1 cellular context compared by ENCODE assay signal in the genomic region with DNA sequence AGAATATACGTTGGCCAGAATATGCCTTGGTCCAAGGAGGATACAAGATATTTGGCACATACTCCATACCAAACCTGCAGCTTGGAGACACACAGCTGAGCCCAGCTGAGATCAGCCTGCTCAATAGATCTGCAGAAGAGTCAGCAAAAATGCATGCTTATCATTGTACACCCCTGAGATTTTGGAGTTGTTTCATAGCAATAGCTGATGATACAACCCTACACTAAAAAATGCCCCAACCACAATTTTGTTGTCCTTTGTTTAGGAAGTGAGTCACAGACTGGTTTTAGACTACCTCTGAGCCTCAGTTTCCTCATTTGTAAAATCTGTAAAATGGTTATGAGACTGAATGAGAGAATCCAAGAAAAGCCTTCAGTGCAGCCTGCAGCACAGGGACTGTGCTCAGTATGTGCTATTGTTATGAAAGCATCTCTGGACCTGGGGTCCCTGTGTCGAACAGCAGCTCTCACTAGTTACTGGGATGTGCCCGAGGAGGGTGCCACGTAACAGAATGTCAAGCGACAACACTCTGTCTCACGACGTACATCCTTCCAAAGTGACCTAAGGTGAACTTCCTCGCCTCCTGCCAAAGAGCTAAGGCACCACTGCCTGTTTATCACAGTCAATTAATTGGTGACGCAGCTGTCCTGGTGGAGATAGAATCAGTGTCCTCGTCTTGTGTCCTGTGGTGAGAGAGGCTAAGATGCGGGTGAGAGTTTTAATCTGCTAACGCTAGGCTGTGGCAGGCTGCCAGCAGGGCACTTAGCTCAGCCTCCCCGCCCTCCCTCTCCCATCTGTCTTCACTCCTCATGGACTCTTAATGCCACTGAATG.
A peak's percentile ranks its signal among the peaks of the same experiment; 100 is the strongest.
TF ChIP-seq lines count a peak whose summit lies in the region.

No MANE protein-coding gene starts in this region.

TF ChIP-seq in HEK293, 187 proteins besides CTCF, POLR2A, EP300 and RAD21 (continued from another document and continues in another):
- TF ChIP-seq, protein P1, sequence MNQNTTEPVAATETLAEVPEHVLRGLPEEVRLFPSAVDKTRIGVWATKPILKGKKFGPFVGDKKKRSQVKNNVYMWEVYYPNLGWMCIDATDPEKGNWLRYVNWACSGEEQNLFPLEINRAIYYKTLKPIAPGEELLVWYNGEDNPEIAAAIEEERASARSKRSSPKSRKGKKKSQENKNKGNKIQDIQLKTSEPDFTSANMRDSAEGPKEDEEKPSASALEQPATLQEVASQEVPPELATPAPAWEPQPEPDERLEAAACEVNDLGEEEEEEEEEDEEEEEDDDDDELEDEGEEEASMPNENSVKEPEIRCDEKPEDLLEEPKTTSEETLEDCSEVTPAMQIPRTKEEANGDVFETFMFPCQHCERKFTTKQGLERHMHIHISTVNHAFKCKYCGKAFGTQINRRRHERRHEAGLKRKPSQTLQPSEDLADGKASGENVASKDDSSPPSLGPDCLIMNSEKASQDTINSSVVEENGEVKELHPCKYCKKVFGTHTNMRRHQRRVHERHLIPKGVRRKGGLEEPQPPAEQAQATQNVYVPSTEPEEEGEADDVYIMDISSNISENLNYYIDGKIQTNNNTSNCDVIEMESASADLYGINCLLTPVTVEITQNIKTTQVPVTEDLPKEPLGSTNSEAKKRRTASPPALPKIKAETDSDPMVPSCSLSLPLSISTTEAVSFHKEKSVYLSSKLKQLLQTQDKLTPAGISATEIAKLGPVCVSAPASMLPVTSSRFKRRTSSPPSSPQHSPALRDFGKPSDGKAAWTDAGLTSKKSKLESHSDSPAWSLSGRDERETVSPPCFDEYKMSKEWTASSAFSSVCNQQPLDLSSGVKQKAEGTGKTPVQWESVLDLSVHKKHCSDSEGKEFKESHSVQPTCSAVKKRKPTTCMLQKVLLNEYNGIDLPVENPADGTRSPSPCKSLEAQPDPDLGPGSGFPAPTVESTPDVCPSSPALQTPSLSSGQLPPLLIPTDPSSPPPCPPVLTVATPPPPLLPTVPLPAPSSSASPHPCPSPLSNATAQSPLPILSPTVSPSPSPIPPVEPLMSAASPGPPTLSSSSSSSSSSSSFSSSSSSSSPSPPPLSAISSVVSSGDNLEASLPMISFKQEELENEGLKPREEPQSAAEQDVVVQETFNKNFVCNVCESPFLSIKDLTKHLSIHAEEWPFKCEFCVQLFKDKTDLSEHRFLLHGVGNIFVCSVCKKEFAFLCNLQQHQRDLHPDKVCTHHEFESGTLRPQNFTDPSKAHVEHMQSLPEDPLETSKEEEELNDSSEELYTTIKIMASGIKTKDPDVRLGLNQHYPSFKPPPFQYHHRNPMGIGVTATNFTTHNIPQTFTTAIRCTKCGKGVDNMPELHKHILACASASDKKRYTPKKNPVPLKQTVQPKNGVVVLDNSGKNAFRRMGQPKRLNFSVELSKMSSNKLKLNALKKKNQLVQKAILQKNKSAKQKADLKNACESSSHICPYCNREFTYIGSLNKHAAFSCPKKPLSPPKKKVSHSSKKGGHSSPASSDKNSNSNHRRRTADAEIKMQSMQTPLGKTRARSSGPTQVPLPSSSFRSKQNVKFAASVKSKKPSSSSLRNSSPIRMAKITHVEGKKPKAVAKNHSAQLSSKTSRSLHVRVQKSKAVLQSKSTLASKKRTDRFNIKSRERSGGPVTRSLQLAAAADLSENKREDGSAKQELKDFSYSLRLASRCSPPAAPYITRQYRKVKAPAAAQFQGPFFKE (tag by site-specific recombination; IDR thresholded peaks at IDR 0.05; ENCODE audit: borderline replicate concordance): no peak
- TF ChIP-seq, protein P2, sequence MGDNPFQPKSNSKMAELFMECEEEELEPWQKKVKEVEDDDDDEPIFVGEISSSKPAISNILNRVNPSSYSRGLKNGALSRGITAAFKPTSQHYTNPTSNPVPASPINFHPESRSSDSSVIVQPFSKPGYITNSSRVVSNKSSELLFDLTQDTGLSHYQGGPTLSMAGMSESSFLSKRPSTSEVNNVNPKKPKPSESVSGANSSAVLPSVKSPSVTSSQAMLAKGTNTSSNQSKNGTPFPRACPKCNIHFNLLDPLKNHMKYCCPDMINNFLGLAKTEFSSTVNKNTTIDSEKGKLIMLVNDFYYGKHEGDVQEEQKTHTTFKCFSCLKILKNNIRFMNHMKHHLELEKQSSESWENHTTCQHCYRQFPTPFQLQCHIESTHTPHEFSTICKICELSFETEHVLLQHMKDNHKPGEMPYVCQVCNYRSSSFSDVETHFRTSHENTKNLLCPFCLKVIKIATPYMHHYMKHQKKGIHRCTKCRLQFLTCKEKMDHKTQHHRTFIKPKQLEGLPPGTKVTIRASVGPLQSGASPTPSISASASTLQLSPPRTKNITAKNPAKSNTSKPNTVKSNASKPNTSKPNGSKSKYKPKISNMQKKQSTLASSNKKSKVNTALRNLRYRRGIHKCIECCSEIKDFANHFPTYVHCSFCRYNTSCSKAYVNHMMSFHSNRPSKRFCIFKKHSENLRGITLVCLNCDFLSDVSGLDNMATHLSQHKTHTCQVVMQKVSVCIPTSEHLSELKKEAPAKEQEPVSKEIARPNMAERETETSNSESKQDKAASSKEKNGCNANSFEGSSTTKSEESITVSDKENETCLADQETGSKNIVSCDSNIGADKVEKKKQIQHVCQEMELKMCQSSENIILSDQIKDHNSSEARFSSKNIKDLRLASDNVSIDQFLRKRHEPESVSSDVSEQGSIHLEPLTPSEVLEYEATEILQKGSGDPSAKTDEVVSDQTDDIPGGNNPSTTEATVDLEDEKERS (tag by site-specific recombination; IDR thresholded peaks at IDR 0.05): no peak
- no peak for TF ChIP-seq ZNF560 (tag by site-specific recombination; IDR thresholded peaks at IDR 0.05; ENCODE audit: borderline replicate concordance)
- TF ChIP-seq ZNF433 (tag by site-specific recombination; IDR thresholded peaks at IDR 0.05; ENCODE audit: low read depth): no peak
- TF ChIP-seq ZNF239 (tag by site-specific recombination; IDR thresholded peaks at IDR 0.05): no peak
- TF ChIP-seq ZFP37 (tag by site-specific recombination; IDR thresholded peaks at IDR 0.05): 0 out of 2 replicates have a peak, but pooled peaks have one; percentile 32
- TF ChIP-seq HOXC10 (CRISPR knock-in tag; IDR thresholded peaks at IDR 0.05): no peak
- TF ChIP-seq, protein P3, sequence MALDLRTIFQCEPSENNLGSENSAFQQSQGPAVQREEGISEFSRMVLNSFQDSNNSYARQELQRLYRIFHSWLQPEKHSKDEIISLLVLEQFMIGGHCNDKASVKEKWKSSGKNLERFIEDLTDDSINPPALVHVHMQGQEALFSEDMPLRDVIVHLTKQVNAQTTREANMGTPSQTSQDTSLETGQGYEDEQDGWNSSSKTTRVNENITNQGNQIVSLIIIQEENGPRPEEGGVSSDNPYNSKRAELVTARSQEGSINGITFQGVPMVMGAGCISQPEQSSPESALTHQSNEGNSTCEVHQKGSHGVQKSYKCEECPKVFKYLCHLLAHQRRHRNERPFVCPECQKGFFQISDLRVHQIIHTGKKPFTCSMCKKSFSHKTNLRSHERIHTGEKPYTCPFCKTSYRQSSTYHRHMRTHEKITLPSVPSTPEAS (tag by site-specific recombination; IDR thresholded peaks at IDR 0.05): no peak
- no peak for TF ChIP-seq ZNF426 (tag by site-specific recombination; IDR thresholded peaks at IDR 0.05)
- no peak for TF ChIP-seq ZNF416 (tag by site-specific recombination; IDR thresholded peaks at IDR 0.05)
- TF ChIP-seq ZNF112 (tag by site-specific recombination; IDR thresholded peaks at IDR 0.05): no peak
- TF ChIP-seq ZNF76 (tag by site-specific recombination; IDR thresholded peaks at IDR 0.05; ENCODE audit: borderline replicate concordance, low read depth): peak; percentile 21; the same call in 1 of the 2 replicates
- TF ChIP-seq ZNF701 (tag by site-specific recombination; IDR thresholded peaks at IDR 0.05): no peak
- no peak for TF ChIP-seq ZNF23 (tag by site-specific recombination; IDR thresholded peaks at IDR 0.05; ENCODE audit: borderline replicate concordance)
- TF ChIP-seq, protein P4, sequence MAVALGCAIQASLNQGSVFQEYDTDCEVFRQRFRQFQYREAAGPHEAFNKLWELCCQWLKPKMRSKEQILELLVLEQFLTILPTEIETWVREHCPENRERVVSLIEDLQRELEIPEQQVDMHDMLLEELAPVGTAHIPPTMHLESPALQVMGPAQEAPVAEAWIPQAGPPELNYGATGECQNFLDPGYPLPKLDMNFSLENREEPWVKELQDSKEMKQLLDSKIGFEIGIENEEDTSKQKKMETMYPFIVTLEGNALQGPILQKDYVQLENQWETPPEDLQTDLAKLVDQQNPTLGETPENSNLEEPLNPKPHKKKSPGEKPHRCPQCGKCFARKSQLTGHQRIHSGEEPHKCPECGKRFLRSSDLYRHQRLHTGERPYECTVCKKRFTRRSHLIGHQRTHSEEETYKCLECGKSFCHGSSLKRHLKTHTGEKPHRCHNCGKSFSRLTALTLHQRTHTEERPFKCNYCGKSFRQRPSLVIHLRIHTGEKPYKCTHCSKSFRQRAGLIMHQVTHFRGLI (tag by site-specific recombination; IDR thresholded peaks at IDR 0.05): no peak
- no peak for TF ChIP-seq ZNF354C (tag by site-specific recombination; IDR thresholded peaks at IDR 0.05; ENCODE audit: borderline replicate concordance, low read depth)
- TF ChIP-seq ZXDB (tag by site-specific recombination; IDR thresholded peaks at IDR 0.05): no peak; the same call in 1 of the 2 replicates
- no peak for TF ChIP-seq MEIS1 (CRISPR knock-in tag; IDR thresholded peaks at IDR 0.05; ENCODE audit: borderline replicate concordance)
- peak; percentile 32; the same call in 1 of the 2 replicates for TF ChIP-seq ZNF561 (tag by site-specific recombination; IDR thresholded peaks at IDR 0.05; ENCODE audit: borderline replicate concordance)
- no peak for TF ChIP-seq YY2 (tag by site-specific recombination; IDR thresholded peaks at IDR 0.05)
- TF ChIP-seq ZNF184 (tag by site-specific recombination; IDR thresholded peaks at IDR 0.05): no peak
- TF ChIP-seq OSR2 (tag by site-specific recombination; IDR thresholded peaks at IDR 0.05): peak; percentile 95
- TF ChIP-seq ZNF664 (tag by site-specific recombination; IDR thresholded peaks at IDR 0.05): no peak
- TF ChIP-seq SP2 (tag by site-specific recombination; IDR thresholded peaks at IDR 0.05): no peak
- peak; percentile 80 for TF ChIP-seq ZNF600 (tag by site-specific recombination; IDR thresholded peaks at IDR 0.05)
- TF ChIP-seq, protein P5, sequence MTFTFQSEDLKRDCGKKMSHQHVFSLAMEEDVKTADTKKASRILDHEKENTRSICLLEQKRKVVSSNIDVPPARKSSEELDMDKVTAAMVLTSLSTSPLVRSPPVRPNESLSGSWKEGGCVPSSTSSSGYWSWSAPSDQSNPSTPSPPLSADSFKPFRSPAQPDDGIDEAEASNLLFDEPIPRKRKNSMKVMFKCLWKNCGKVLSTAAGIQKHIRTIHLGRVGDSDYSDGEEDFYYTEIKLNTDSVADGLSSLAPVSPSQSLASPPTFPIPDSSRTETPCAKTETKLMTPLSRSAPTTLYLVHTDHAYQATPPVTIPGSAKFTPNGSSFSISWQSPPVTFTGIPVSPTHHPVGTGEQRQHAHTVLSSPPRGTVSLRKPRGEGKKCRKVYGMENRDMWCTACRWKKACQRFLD (tag by site-specific recombination; IDR thresholded peaks at IDR 0.05): no peak
- TF ChIP-seq BCL11B (tag by site-specific recombination; IDR thresholded peaks at IDR 0.05; ENCODE audit: low read depth): no peak
- peak; percentile 81 for TF ChIP-seq TRIM28 (IDR thresholded peaks at IDR 0.05; ENCODE audit: borderline replicate concordance, low read length)
- TF ChIP-seq ZNF48 (tag by site-specific recombination; IDR thresholded peaks at IDR 0.05): no peak
- peak; percentile 81 for TF ChIP-seq ZBTB17 (tag by site-specific recombination; IDR thresholded peaks at IDR 0.05)
- no peak for TF ChIP-seq ZNF146 (tag by site-specific recombination; IDR thresholded peaks at IDR 0.05)
- no peak for TF ChIP-seq ZNF530 (tag by site-specific recombination; IDR thresholded peaks at IDR 0.05; ENCODE audit: low read depth)
- TF ChIP-seq HOXD13 (CRISPR knock-in tag; IDR thresholded peaks at IDR 0.05; ENCODE audit: borderline replicate concordance): no peak
- TF ChIP-seq GFI1B (tag by site-specific recombination; IDR thresholded peaks at IDR 0.05): peak; percentile 73
- no peak for TF ChIP-seq ZNF521 (tag by site-specific recombination; IDR thresholded peaks at IDR 0.05)
- TF ChIP-seq, protein P6, sequence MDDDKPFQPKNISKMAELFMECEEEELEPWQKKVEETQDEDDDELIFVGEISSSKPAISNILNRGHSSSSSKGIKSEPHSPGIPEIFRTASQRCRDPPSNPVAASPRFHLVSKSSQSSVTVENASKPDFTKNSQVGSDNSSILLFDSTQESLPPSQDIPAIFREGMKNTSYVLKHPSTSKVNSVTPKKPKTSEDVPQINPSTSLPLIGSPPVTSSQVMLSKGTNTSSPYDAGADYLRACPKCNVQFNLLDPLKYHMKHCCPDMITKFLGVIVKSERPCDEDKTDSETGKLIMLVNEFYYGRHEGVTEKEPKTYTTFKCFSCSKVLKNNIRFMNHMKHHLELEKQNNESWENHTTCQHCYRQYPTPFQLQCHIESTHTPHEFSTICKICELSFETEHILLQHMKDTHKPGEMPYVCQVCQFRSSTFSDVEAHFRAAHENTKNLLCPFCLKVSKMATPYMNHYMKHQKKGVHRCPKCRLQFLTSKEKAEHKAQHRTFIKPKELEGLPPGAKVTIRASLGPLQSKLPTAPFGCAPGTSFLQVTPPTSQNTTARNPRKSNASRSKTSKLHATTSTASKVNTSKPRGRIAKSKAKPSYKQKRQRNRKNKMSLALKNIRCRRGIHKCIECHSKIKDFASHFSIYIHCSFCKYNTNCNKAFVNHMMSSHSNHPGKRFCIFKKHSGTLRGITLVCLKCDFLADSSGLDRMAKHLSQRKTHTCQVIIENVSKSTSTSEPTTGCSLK (tag by site-specific recombination; IDR thresholded peaks at IDR 0.05): no peak
- TF ChIP-seq ZNF114 (tag by site-specific recombination; IDR thresholded peaks at IDR 0.05): no peak
- TF ChIP-seq ZNF404 (tag by site-specific recombination; IDR thresholded peaks at IDR 0.05): no peak
- peak; percentile 46; the same call in 1 of the 2 replicates for TF ChIP-seq ZBTB48 (tag by site-specific recombination; IDR thresholded peaks at IDR 0.05)
- TF ChIP-seq, protein P7, sequence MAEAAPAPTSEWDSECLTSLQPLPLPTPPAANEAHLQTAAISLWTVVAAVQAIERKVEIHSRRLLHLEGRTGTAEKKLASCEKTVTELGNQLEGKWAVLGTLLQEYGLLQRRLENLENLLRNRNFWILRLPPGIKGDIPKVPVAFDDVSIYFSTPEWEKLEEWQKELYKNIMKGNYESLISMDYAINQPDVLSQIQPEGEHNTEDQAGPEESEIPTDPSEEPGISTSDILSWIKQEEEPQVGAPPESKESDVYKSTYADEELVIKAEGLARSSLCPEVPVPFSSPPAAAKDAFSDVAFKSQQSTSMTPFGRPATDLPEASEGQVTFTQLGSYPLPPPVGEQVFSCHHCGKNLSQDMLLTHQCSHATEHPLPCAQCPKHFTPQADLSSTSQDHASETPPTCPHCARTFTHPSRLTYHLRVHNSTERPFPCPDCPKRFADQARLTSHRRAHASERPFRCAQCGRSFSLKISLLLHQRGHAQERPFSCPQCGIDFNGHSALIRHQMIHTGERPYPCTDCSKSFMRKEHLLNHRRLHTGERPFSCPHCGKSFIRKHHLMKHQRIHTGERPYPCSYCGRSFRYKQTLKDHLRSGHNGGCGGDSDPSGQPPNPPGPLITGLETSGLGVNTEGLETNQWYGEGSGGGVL (tag by site-specific recombination; IDR thresholded peaks at IDR 0.05): no peak
- TF ChIP-seq ZNF221 (tag by site-specific recombination; IDR thresholded peaks at IDR 0.05; ENCODE audit: borderline replicate concordance): no peak
- TF ChIP-seq ZIC2 (tag by site-specific recombination; IDR thresholded peaks at IDR 0.05): peak; percentile 81
